Comparison of ENCODE assay signal across 7 cellular contexts in genomic region chr3:149128856-149129255, GRCh38. TPM values are rescaled to one million over a fixed set of nuclear protein-coding genes. Genes with fewer than 3 reads are reported as not detected.
DNase-seq lines count a peak whose midpoint lies in the region; ATAC-seq and TF ChIP-seq lines count a peak whose summit lies in the region.

No MANE protein-coding gene starts in this region.

- peaks cover 17 to 22% of the 10 kb centered on the region in 2 donors for H3K4me1 ChIP-seq in gastrocnemius medialis

- peak; percentile 3 for DNase-seq in RWPE1 (ENCODE audit: low spot score)
- peak; percentile 8 for DNase-seq in fibroblast of pulmonary artery (ENCODE audit: low read depth)
- no peak for DNase-seq in gastrocnemius medialis
- DNase-seq in CD1c-positive myeloid dendritic cell (ENCODE audit: extremely low spot score), result no peak
- no peak for DNase-seq in SK-N-DZ (ENCODE audit: low spot score)

- H3K27ac ChIP-seq in RWPE1, result peak overlapping the region; percentile 81
- H3K27ac ChIP-seq in gastrocnemius medialis, result peak overlapping the region; percentile 74 to 79 (median 74)

- POLR2A ChIA-PET in RWPE1 (lab: Yijun Ruan, JAX; ENCODE audit: low non-redundant PET), result interaction anchor here (0.6 kb wide), 1 partner anchor 95 kb away, joined by 3 read pairs; no protein-coding TSS in a partner anchor

- TF ChIP-seq POLR2A in gastrocnemius medialis (IDR thresholded peaks at IDR 0.05), result no peak

- H3K4me3 ChIP-seq in fibroblast of pulmonary artery (replicated peaks; ENCODE audit: low read depth, low read length), result peak overlapping the region; percentile 87
- H3K4me3 ChIP-seq in gastrocnemius medialis, result peak overlapping the region; percentile 68 to 82 (median 76)

- ATAC-seq in GM21526 (IDR thresholded peaks at IDR 0.05; ENCODE audit: low FRiP score, unreplicated experiment) (peak; percentile 1), gastrocnemius medialis (no peak), GM18858 (IDR thresholded peaks at IDR 0.05; ENCODE audit: unreplicated experiment) (no peak)

- H3K9me3 ChIP-seq in gastrocnemius medialis, result no peaks in the 10 kb centered on the region

- no peaks in the 10 kb centered on the region for H3K36me3 ChIP-seq in gastrocnemius medialis

- intact Hi-C loops in gastrocnemius medialis (cut with DNase I; ENCODE audit: low total_unique reads), result loop anchor here (1.0 to 2.0 kb wide), 3 partner anchors 43 to 172 kb away; partner anchors contain the start of gene HLTF

- H3K27me3 ChIP-seq in gastrocnemius medialis, result no peaks in the 10 kb centered on the region

- CTCF ChIA-PET in RWPE1 (lab: Yijun Ruan, JAX), result no interaction called here

- in situ Hi-C loops in gastrocnemius medialis (cut with MboI; ENCODE audit: low sequenced_read_pairs in 4 of 4), result loop anchor here in 2 of 4 donors (10.0 kb wide), 1 partner anchor 174 kb away; no protein-coding TSS in a partner anchor

- TF ChIP-seq CTCF in RWPE1 (conservative IDR thresholded peaks at IDR 0.05; ENCODE audit: low read depth) (no peak), fibroblast of pulmonary artery (IDR thresholded peaks at IDR 0.05; ENCODE audit: low read length, missing control alignments) (no peak), gastrocnemius medialis (IDR thresholded peaks at IDR 0.05 in 4 of 5, conservative IDR thresholded peaks at IDR 0.05 in 1 of 5) (no peak)

RNA-seq across cellular contexts. Expression of gene HPS3, which starts 0.6 kb away (rescaled TPM):
- total RNA-seq in gastrocnemius medialis, result 1 to 10 TPM; 3.1 to 5.5 (median 4.4) TPM
- 19.0 and 21.9 TPM in 2 replicates for polyA plus RNA-seq in SK-N-DZ (2014; cell fraction: cytosol; rRNA removed)
- polyA plus RNA-seq in SK-N-DZ (2014; cell fraction: nucleus; rRNA removed), result 19.7 and 27.3 TPM in 2 replicates

RNA-seq across cellular contexts. Expression of gene HLTF, which starts 42.5 kb away (rescaled TPM):
- total RNA-seq in gastrocnemius medialis, result 10 to 100 TPM in 1 of 4 donors, 1 to 10 TPM in 3; 2.8 to 11.0 (median 5.9) TPM
- polyA plus RNA-seq in SK-N-DZ (2014; cell fraction: cytosol; rRNA removed), result 70.2 and 71.5 TPM in 2 replicates
- polyA plus RNA-seq in SK-N-DZ (2014; cell fraction: nucleus; rRNA removed), result 84.6 and 102 TPM in 2 replicates

Comparison
In these comparisons a context has a peak if more than half of its experiments do, and no peak if none do; other contexts are left out.
1. DNase-seq: peak in RWPE1 (single experiment) and fibroblast of pulmonary artery (single experiment); none in gastrocnemius medialis (0 of 2), CD1c-positive myeloid dendritic cell (single experiment) and SK-N-DZ (single experiment).